ENCODE assay signal across 1 cellular context in the genomic region with DNA sequence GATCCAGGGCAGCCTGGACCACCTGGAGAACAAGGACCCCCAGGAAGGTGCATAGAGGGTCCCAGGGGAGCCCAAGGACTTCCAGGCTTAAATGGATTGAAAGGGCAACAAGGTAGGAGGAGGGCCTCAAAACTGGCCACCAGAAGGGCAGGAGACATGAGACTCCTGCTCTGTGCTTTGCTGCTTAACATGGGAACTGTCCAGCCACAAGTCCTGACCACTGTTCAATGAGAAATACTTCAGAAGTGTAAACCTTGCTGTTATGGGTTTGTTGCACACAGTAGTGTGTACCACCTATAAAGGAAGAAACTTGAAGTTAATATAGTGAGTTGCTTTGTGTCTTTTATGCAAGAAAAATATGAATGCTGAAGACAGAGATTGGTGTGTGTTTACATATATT.
TF ChIP-seq lines count a peak whose summit lies in the region.

No MANE protein-coding gene starts in this region.

TF ChIP-seq in SK-N-SH treated with all-trans-retinoic acid at 6 μM for 48 hours, 23 proteins besides CTCF, POLR2A, EP300 and RAD21 (continued from another document):
- TF ChIP-seq, protein P1, sequence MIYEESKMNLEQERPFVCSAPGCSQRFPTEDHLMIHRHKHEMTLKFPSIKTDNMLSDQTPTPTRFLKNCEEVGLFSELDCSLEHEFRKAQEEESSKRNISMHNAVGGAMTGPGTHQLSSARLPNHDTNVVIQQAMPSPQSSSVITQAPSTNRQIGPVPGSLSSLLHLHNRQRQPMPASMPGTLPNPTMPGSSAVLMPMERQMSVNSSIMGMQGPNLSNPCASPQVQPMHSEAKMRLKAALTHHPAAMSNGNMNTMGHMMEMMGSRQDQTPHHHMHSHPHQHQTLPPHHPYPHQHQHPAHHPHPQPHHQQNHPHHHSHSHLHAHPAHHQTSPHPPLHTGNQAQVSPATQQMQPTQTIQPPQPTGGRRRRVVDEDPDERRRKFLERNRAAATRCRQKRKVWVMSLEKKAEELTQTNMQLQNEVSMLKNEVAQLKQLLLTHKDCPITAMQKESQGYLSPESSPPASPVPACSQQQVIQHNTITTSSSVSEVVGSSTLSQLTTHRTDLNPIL (CRISPR knock-in tag; IDR thresholded peaks at IDR 0.05; ENCODE audit: low read depth): no peak
- TF ChIP-seq CSDC2 (CRISPR knock-in tag; IDR thresholded peaks at IDR 0.05): no peak
- TF ChIP-seq ZNF8 (CRISPR knock-in tag; IDR thresholded peaks at IDR 0.05): no peak
- no peak for TF ChIP-seq BACH2 (CRISPR knock-in tag; IDR thresholded peaks at IDR 0.05; ENCODE audit: borderline replicate concordance)
